Comparison of ENCODE assay signal across 3 cellular contexts in the genomic region with DNA sequence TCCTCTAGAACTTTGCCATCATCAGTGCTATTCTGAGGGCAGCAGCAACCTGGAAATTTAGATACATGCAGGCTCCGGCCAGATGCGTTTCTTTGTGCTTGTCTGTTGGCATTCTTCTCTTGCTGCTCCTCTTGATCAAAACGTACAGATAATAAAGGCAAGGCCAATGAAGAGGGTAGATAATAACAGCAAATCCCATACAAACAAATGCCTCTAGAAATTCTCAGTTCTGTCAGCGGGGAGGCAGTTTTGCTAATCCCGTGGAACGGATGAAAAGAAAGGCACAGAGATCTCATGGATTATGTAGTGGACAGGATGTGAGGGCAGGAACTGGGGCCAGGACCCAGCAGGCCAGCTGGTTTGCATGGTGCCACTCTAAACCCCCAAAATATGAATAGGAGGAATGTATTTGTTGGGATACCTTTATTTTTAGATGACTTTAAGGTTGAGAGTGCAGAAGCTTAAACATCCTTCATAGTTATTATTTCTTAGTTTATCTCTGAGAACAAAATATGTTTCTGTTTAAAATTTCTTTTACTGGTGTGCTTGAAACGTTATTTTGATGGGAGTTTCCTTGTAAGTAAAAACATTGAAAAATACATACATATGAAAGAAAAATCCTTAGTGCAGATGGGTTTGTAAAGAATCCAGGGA.
TF ChIP-seq lines count a peak whose summit lies in the region.

No MANE protein-coding gene starts in this region.

TF ChIP-seq in GM12878, 131 proteins besides CTCF, POLR2A, EP300 and RAD21:
- TF ChIP-seq IRF4 (IDR thresholded peaks at IDR 0.05; ENCODE audit: low read depth, low read length): no peak
- no peak for TF ChIP-seq TCF12 (IDR thresholded peaks at IDR 0.05; ENCODE audit: low read depth, low read length)
- no peak for TF ChIP-seq EGR1 (IDR thresholded peaks at IDR 0.05; ENCODE audit: borderline replicate concordance in 1 of 2, low read depth in 2 of 2, low read length in 2 of 2)
- TF ChIP-seq KAT2A (conservative IDR thresholded peaks at IDR 0.05; ENCODE audit: control insufficient read depth, low read depth, low read length): no peak
- TF ChIP-seq CBX5 (IDR thresholded peaks at IDR 0.05; ENCODE audit: low read depth): no peak
- no peak for TF ChIP-seq IRF5 (IDR thresholded peaks at IDR 0.05; ENCODE audit: borderline replicate concordance)
- TF ChIP-seq RB1 (IDR thresholded peaks at IDR 0.05; ENCODE audit: borderline replicate concordance): no peak
- no peak for TF ChIP-seq RUNX3 (IDR thresholded peaks at IDR 0.05; ENCODE audit: low read length)
- TF ChIP-seq ZBED1 (IDR thresholded peaks at IDR 0.05; ENCODE audit: borderline replicate concordance): no peak
- TF ChIP-seq GATAD2B (conservative IDR thresholded peaks at IDR 0.05; ENCODE audit: low read depth): no peak
- TF ChIP-seq JUND (IDR thresholded peaks at IDR 0.05; ENCODE audit: low read depth, low read length): no peak
- no peak for TF ChIP-seq TCF7 (IDR thresholded peaks at IDR 0.05; ENCODE audit: borderline replicate concordance)
- TF ChIP-seq SMARCA5 (IDR thresholded peaks at IDR 0.05): no peak
- TF ChIP-seq MYB (IDR thresholded peaks at IDR 0.05; ENCODE audit: borderline replicate concordance, low read depth, low read length): no peak
- no peak for TF ChIP-seq BACH1 (IDR thresholded peaks at IDR 0.05; ENCODE audit: borderline replicate concordance)

TF ChIP-seq in HepG2, 621 proteins besides CTCF, POLR2A, EP300 and RAD21 (continues in another document):
- no peak for TF ChIP-seq ZBTB1 (CRISPR knock-in tag; IDR thresholded peaks at IDR 0.05; ENCODE audit: borderline replicate concordance)
- TF ChIP-seq HMGA1 (CRISPR knock-in tag; conservative IDR thresholded peaks at IDR 0.05): no peak
- peak; percentile 90 for TF ChIP-seq ZSCAN22 (CRISPR knock-in tag; IDR thresholded peaks at IDR 0.05)
- no peak for TF ChIP-seq TSC22D2 (CRISPR knock-in tag; IDR thresholded peaks at IDR 0.05; ENCODE audit: borderline replicate concordance)
- no peak for TF ChIP-seq ARNTL (CRISPR knock-in tag; IDR thresholded peaks at IDR 0.05)
- TF ChIP-seq RBAK (CRISPR knock-in tag; IDR thresholded peaks at IDR 0.05): no peak
- TF ChIP-seq, protein P1, sequence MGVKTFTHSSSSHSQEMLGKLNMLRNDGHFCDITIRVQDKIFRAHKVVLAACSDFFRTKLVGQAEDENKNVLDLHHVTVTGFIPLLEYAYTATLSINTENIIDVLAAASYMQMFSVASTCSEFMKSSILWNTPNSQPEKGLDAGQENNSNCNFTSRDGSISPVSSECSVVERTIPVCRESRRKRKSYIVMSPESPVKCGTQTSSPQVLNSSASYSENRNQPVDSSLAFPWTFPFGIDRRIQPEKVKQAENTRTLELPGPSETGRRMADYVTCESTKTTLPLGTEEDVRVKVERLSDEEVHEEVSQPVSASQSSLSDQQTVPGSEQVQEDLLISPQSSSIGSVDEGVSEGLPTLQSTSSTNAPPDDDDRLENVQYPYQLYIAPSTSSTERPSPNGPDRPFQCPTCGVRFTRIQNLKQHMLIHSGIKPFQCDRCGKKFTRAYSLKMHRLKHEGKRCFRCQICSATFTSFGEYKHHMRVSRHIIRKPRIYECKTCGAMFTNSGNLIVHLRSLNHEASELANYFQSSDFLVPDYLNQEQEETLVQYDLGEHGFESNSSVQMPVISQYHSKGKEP (CRISPR knock-in tag; IDR thresholded peaks at IDR 0.05): no peak
- TF ChIP-seq ZNF550 (CRISPR knock-in tag; IDR thresholded peaks at IDR 0.05; ENCODE audit: borderline replicate concordance): no peak
- TF ChIP-seq CCDC6 (CRISPR knock-in tag; IDR thresholded peaks at IDR 0.05): no peak
- no peak for TF ChIP-seq GLI4 (CRISPR knock-in tag; IDR thresholded peaks at IDR 0.05; ENCODE audit: borderline replicate concordance)
- TF ChIP-seq KMT2B (CRISPR knock-in tag; IDR thresholded peaks at IDR 0.05): 0 out of 2 replicates have a peak, but pooled peaks have one; percentile 5
- TF ChIP-seq SP1 (IDR thresholded peaks at IDR 0.05): no peak
- TF ChIP-seq SP1 (CRISPR knock-in tag; IDR thresholded peaks at IDR 0.05): no peak
- no peak for TF ChIP-seq NCOA1 (CRISPR knock-in tag; IDR thresholded peaks at IDR 0.05)
- no peak for TF ChIP-seq SALL1 (CRISPR knock-in tag; IDR thresholded peaks at IDR 0.05)
- TF ChIP-seq MLLT10 (CRISPR knock-in tag; IDR thresholded peaks at IDR 0.05): no peak
- TF ChIP-seq, protein P2, sequence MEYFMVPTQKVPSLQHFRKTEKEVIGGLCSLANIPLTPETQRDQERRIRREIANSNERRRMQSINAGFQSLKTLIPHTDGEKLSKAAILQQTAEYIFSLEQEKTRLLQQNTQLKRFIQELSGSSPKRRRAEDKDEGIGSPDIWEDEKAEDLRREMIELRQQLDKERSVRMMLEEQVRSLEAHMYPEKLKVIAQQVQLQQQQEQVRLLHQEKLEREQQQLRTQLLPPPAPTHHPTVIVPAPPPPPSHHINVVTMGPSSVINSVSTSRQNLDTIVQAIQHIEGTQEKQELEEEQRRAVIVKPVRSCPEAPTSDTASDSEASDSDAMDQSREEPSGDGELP (IDR thresholded peaks at IDR 0.05; ENCODE audit: borderline replicate concordance, low read depth): peak; percentile 15; the same call in 1 of the 2 replicates
- no peak for TF ChIP-seq RAD51 (IDR thresholded peaks at IDR 0.05; ENCODE audit: borderline replicate concordance)
- peak; percentile 43; the same call in 1 of the 2 replicates for TF ChIP-seq KDM5A (IDR thresholded peaks at IDR 0.05; ENCODE audit: borderline replicate concordance, low read length)
- no peak for TF ChIP-seq ZNF841 (CRISPR knock-in tag; IDR thresholded peaks at IDR 0.05; ENCODE audit: borderline replicate concordance)
- no peak for TF ChIP-seq NFKB2 (CRISPR knock-in tag; IDR thresholded peaks at IDR 0.05; ENCODE audit: borderline replicate concordance)
- peak; percentile 37; the same call in 1 of the 2 replicates for TF ChIP-seq DMAP1 (CRISPR knock-in tag; IDR thresholded peaks at IDR 0.05)
- TF ChIP-seq ZNF788 (CRISPR knock-in tag; IDR thresholded peaks at IDR 0.05; ENCODE audit: borderline replicate concordance): no peak
- TF ChIP-seq ZNF619 (CRISPR knock-in tag; IDR thresholded peaks at IDR 0.05): no peak
- TF ChIP-seq ZNF570 (CRISPR knock-in tag; IDR thresholded peaks at IDR 0.05; ENCODE audit: borderline replicate concordance): no peak
- TF ChIP-seq KLF11 (CRISPR knock-in tag; IDR thresholded peaks at IDR 0.05): no peak
- no peak for TF ChIP-seq ARNT (IDR thresholded peaks at IDR 0.05)
- no peak for TF ChIP-seq CREM (IDR thresholded peaks at IDR 0.05)
- no peak for TF ChIP-seq CREM (CRISPR knock-in tag; IDR thresholded peaks at IDR 0.05)
- no peak for TF ChIP-seq THAP11 (CRISPR knock-in tag; IDR thresholded peaks at IDR 0.05)
- TF ChIP-seq, protein P3, sequence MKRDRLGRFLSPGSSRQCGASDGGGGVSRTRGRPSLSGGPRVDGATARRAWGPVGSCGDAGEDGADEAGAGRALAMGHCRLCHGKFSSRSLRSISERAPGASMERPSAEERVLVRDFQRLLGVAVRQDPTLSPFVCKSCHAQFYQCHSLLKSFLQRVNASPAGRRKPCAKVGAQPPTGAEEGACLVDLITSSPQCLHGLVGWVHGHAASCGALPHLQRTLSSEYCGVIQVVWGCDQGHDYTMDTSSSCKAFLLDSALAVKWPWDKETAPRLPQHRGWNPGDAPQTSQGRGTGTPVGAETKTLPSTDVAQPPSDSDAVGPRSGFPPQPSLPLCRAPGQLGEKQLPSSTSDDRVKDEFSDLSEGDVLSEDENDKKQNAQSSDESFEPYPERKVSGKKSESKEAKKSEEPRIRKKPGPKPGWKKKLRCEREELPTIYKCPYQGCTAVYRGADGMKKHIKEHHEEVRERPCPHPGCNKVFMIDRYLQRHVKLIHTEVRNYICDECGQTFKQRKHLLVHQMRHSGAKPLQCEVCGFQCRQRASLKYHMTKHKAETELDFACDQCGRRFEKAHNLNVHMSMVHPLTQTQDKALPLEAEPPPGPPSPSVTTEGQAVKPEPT (CRISPR knock-in tag; IDR thresholded peaks at IDR 0.05; ENCODE audit: low read depth): no peak

TF ChIP-seq in HEK293T, 16 proteins besides CTCF, POLR2A, EP300 and RAD21:
- TF ChIP-seq TARDBP (IDR thresholded peaks at IDR 0.05): no peak
- no peak for TF ChIP-seq ZNF384 (IDR thresholded peaks at IDR 0.05)
- no peak for TF ChIP-seq BHLHE40 (IDR thresholded peaks at IDR 0.05; ENCODE audit: borderline replicate concordance)
- no peak for TF ChIP-seq CTBP1 (IDR thresholded peaks at IDR 0.05; ENCODE audit: borderline replicate concordance)
- TF ChIP-seq FOXM1 (IDR thresholded peaks at IDR 0.05; ENCODE audit: borderline replicate concordance): no peak
- no peak for TF ChIP-seq ARNT (IDR thresholded peaks at IDR 0.05)
- no peak for TF ChIP-seq SUZ12 (IDR thresholded peaks at IDR 0.05)
